Comparison of ENCODE assay signal across 1 cellular context in the genomic region with DNA sequence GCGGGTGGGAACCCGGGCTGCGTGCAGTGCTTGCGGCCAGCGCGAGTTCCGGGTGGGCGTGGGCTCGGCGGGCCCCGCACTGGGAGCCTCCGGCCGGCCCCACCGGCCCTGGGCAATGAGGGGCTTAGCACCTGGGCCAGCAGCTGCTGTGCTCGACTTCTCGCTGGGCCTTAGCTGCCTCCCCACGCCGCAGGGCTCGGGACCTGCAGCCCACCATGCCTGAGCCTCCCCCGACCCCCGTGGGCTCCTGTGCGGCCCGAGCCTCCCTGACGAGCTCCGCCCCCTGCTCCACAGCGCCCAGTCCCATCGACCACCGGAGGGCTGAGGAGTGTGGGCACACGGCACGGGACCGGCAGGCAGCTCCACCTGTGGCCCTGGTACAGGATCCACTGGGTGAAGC.
TF ChIP-seq lines count a peak whose summit lies in the region.

No MANE protein-coding gene starts in this region.

TF ChIP-seq in IMR-90, 13 proteins besides CTCF, POLR2A, EP300 and RAD21 (continued from another document):
- TF ChIP-seq, protein P1, sequence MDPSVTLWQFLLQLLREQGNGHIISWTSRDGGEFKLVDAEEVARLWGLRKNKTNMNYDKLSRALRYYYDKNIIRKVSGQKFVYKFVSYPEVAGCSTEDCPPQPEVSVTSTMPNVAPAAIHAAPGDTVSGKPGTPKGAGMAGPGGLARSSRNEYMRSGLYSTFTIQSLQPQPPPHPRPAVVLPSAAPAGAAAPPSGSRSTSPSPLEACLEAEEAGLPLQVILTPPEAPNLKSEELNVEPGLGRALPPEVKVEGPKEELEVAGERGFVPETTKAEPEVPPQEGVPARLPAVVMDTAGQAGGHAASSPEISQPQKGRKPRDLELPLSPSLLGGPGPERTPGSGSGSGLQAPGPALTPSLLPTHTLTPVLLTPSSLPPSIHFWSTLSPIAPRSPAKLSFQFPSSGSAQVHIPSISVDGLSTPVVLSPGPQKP (IDR thresholded peaks at IDR 0.05; ENCODE audit: borderline replicate concordance, low read depth, low read length) = no peak
- no peak for TF ChIP-seq CEBPB (IDR thresholded peaks at IDR 0.05; ENCODE audit: low read depth, low read length)
- no peak for TF ChIP-seq CHD1 (IDR thresholded peaks at IDR 0.05; ENCODE audit: low read depth, low read length)
